8 cellular contexts compared by ENCODE assay signal in the genomic region with DNA sequence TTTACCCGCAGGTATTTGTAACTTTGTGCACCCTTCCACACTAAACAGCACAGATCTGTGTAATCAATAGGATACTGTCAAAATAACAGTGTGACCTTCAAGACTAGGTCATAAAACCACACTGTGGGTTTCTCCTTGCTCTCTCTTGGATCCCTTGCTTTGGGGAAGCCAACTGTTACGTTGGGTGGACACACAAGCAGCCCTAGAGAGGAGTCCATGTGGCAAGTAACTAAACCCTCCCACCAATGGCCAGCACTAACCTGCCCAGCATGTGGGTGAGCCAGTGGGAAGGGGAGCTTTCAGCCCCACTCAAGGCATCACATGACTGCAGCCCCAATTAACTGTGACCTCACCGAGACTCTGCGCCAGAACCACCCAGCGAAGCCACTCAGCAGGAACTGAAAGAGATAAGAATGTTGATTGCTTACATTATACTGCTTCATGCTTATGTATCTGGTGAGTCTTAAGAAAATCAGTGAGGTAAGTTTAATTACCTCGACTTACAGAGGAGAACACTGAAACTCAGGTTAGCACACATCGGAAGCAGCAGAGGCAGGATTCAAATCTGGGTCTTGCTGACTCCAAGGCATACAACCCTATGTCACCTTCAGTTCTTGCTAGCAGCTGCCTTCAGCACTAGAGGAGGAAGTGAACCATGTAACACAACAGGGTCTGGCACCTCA. TPM values are rescaled to one million over a fixed set of nuclear protein-coding genes. Genes with fewer than 3 reads are reported as not detected.
DNase-seq lines count a peak whose midpoint lies in the region; ATAC-seq and TF ChIP-seq lines count a peak whose summit lies in the region.

No MANE protein-coding gene starts in this region.

- POLR2A ChIA-PET in HEK293T (lab: Yijun Ruan, JAX): interaction anchor here (0.6 to 3.6 kb wide), 4 partner anchors 11 to 241 kb away, joined by 3 to 28 read pairs (median 4); partner anchors contain the start of gene LUC7L2
- POLR2A ChIA-PET in WTC11 (lab: Charles Lee): interaction anchor here (0.6 kb wide), 1 partner anchor 132 kb away, joined by 9 read pairs; no protein-coding TSS in a partner anchor

- H3K36me3 Mint-ChIP-seq in activated naive CD4-positive, alpha-beta T cell treated with anti-CD3 and anti-CD28 coated beads, Interleukin-2, amount 50 U/mL, for 24 hours: no peaks in the 10 kb centered on the region
- H3K36me3 Mint-ChIP-seq in WTC11 (no peaks in the 10 kb centered on the region), chondrocyte (ENCODE audit: low read depth) (no peaks in the 10 kb centered on the region)

- TF ChIP-seq POLR2A in NB4 (IDR thresholded peaks at IDR 0.05; ENCODE audit: extremely low read depth, insufficient read length): no peak

- H3K27ac Mint-ChIP-seq in activated naive CD4-positive, alpha-beta T cell treated with anti-CD3 and anti-CD28 coated beads, Interleukin-2, amount 50 U/mL, for 24 hours: peak overlapping the region; percentile 76
- H3K27ac Mint-ChIP-seq in WTC11 (no peak overlapping the region), chondrocyte (ENCODE audit: unreplicated experiment) (no peak overlapping the region)

- no peak overlapping the region for H3K4me3 ChIP-seq in NB4 (ENCODE audit: low read depth, low read length)

- DNase-seq in NCI-H1417 (lab: John Stamatoyannopoulos, UW) (peak in 2 of 3 experiments; percentile 27 to 72), NCI-H1417 treated with DMSO at 0.1 percent for 48 hours (lab: John Stamatoyannopoulos, UW) (no peak), HEK293T (ENCODE audit: extremely low spot score) (peak; percentile 64), NB4 (ENCODE audit: low read depth) (peak; percentile 77), WTC11 (ENCODE audit: low spot score) (no peak), chondrocyte (ENCODE audit: low spot score) (no peak)
- DNase-seq in stimulated activated naive CD4-positive, alpha-beta T cell treated with Interleukin-2 at 50 U/mL for 16 hours (lab: John Stamatoyannopoulos, UW): peak; percentile 35

- H3K27me3 Mint-ChIP-seq in activated naive CD4-positive, alpha-beta T cell treated with anti-CD3 and anti-CD28 coated beads, Interleukin-2, amount 50 U/mL, for 24 hours: no peaks in the 10 kb centered on the region
- H3K27me3 Mint-ChIP-seq in WTC11 (ENCODE audit: low read depth) (peaks cover 5% of the 10 kb centered on the region; the same call in 1 of the 2 replicates), chondrocyte (ENCODE audit: low read depth) (peaks cover 8% of the 10 kb centered on the region)

- CTCF ChIA-PET in HEK293T (lab: Yijun Ruan, JAX) (interaction anchor here (1.0 kb wide), 1 partner anchor 15 kb away, joined by 3 read pairs; a partner anchor contains a TSS), WTC11 (lab: Charles Lee) (interaction anchor here (1.0 kb wide), 1 partner anchor 44 kb away, joined by 4 read pairs; no protein-coding TSS in a partner anchor)

- no peak; the same call in 1 of the 2 replicates for ATAC-seq in WTC11

- peak overlapping the region; percentile 26 for H3K4me3 Mint-ChIP-seq in activated naive CD4-positive, alpha-beta T cell treated with anti-CD3 and anti-CD28 coated beads, Interleukin-2, amount 50 U/mL, for 24 hours
- no peak overlapping the region for H3K4me3 Mint-ChIP-seq in WTC11
- H3K4me3 Mint-ChIP-seq in chondrocyte (ENCODE audit: unreplicated experiment): no peak overlapping the region

- TF ChIP-seq CTCF in NB4 (IDR thresholded peaks at IDR 0.05; ENCODE audit: low read depth, low read length) (no peak), WTC11 (IDR thresholded peaks at IDR 0.05) (no peak), chondrocyte (IDR thresholded peaks at IDR 0.05) (no peak)

- H3K9me3 Mint-ChIP-seq in activated naive CD4-positive, alpha-beta T cell treated with anti-CD3 and anti-CD28 coated beads, Interleukin-2, amount 50 U/mL, for 24 hours: no peaks in the 10 kb centered on the region
- H3K9me3 Mint-ChIP-seq in WTC11 (no peaks in the 10 kb centered on the region), chondrocyte (ENCODE audit: low read depth) (no peaks in the 10 kb centered on the region)

- H3K4me1 Mint-ChIP-seq in activated naive CD4-positive, alpha-beta T cell treated with anti-CD3 and anti-CD28 coated beads, Interleukin-2, amount 50 U/mL, for 24 hours: peaks cover 48% of the 10 kb centered on the region
- peaks cover 14% of the 10 kb centered on the region for H3K4me1 Mint-ChIP-seq in WTC11
- H3K4me1 Mint-ChIP-seq in chondrocyte (ENCODE audit: low read depth): peaks cover 8% of the 10 kb centered on the region

TF ChIP-seq in HEK293T, 16 proteins besides CTCF, POLR2A, EP300 and RAD21:
- TF ChIP-seq L3MBTL2 (conservative IDR thresholded peaks at IDR 0.05): peak; percentile 57
- TF ChIP-seq NFRKB (IDR thresholded peaks at IDR 0.05): no peak
TF ChIP-seq in HEK293T: peak in this region for 1.

TF ChIP-seq in WTC11, 78 proteins besides CTCF, POLR2A, EP300 and RAD21:
- TF ChIP-seq GRHL2 (CRISPR knock-in tag; IDR thresholded peaks at IDR 0.05; ENCODE audit: insufficient replicate concordance, severe bottlenecking): no peak
- TF ChIP-seq TEAD1 (CRISPR knock-in tag; IDR thresholded peaks at IDR 0.05): no peak
- no peak for TF ChIP-seq IRF1 (CRISPR knock-in tag; IDR thresholded peaks at IDR 0.05)
- TF ChIP-seq HMGA2 (CRISPR knock-in tag; IDR thresholded peaks at IDR 0.05): no peak
- TF ChIP-seq, protein P1, sequence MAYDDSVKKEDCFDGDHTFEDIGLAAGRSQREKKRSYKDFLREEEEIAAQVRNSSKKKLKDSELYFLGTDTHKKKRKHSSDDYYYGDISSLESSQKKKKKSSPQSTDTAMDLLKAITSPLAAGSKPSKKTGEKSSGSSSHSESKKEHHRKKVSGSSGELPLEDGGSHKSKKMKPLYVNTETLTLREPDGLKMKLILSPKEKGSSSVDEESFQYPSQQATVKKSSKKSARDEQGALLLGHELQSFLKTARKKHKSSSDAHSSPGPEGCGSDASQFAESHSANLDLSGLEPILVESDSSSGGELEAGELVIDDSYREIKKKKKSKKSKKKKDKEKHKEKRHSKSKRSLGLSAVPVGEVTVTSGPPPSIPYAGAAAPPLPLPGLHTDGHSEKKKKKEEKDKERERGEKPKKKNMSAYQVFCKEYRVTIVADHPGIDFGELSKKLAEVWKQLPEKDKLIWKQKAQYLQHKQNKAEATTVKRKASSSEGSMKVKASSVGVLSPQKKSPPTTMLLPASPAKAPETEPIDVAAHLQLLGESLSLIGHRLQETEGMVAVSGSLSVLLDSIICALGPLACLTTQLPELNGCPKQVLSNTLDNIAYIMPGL (CRISPR knock-in tag; IDR thresholded peaks at IDR 0.05): no peak
- TF ChIP-seq SMAD3 (CRISPR knock-in tag; IDR thresholded peaks at IDR 0.05; ENCODE audit: borderline replicate concordance): no peak
- TF ChIP-seq, protein P2, sequence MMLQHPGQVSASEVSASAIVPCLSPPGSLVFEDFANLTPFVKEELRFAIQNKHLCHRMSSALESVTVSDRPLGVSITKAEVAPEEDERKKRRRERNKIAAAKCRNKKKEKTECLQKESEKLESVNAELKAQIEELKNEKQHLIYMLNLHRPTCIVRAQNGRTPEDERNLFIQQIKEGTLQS (CRISPR knock-in tag; conservative IDR thresholded peaks at IDR 0.05): no peak
- TF ChIP-seq, protein P3, sequence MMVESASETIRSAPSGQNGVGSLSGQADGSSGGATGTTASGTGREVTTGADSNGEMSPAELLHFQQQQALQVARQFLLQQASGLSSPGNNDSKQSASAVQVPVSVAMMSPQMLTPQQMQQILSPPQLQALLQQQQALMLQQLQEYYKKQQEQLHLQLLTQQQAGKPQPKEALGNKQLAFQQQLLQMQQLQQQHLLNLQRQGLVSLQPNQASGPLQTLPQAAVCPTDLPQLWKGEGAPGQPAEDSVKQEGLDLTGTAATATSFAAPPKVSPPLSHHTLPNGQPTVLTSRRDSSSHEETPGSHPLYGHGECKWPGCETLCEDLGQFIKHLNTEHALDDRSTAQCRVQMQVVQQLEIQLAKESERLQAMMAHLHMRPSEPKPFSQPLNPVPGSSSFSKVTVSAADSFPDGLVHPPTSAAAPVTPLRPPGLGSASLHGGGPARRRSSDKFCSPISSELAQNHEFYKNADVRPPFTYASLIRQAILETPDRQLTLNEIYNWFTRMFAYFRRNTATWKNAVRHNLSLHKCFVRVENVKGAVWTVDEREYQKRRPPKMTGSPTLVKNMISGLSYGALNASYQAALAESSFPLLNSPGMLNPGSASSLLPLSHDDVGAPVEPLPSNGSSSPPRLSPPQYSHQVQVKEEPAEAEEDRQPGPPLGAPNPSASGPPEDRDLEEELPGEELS (CRISPR knock-in tag; IDR thresholded peaks at IDR 0.05): no peak
- no peak for TF ChIP-seq MLX (CRISPR knock-in tag; IDR thresholded peaks at IDR 0.05)
- TF ChIP-seq ETV6 (CRISPR knock-in tag; IDR thresholded peaks at IDR 0.05): no peak
- TF ChIP-seq USF1 (CRISPR knock-in tag; IDR thresholded peaks at IDR 0.05): no peak

RNA-seq across cellular contexts. Expression of gene ZC3HAV1, which starts 9.4 kb away (rescaled TPM):
- total RNA-seq in WTC11 (2021): 31.9 to 38.0 TPM (median 34.0 TPM) in 3 replicates
- 33.8 to 38.3 TPM (median 34.1 TPM) in 3 replicates for total RNA-seq in chondrocyte

Comparison
In these comparisons a context has a peak if more than half of its experiments do, and no peak if none do; other contexts are left out.
1. DNase-seq: peak in NCI-H1417 (2 of 3), HEK293T (single experiment), NB4 (single experiment) and stimulated activated naive CD4-positive, alpha-beta T cell treated with Interleukin-2 at 50 U/mL for 16 hours (single experiment); none in NCI-H1417 treated with DMSO at 0.1 percent for 48 hours (single experiment), WTC11 (single experiment) and chondrocyte (single experiment).